In genomic region chr10:10824611-10825148, GRCh38 we compare ENCODE assay signal across 1 cellular context.
TF ChIP-seq lines count a peak whose summit lies in the region.

No MANE protein-coding gene starts in this region.

TF ChIP-seq in SK-N-SH, 30 proteins besides CTCF, POLR2A, EP300 and RAD21 (continued from another document):
- TF ChIP-seq ZBTB33 (IDR thresholded peaks at IDR 0.05; ENCODE audit: borderline replicate concordance, low read depth) = no peak
- no peak for TF ChIP-seq FOSL2 (IDR thresholded peaks at IDR 0.05; ENCODE audit: borderline replicate concordance, low read depth)
